ENCODE assay signal across 26 cellular contexts in genomic region chr2:159153063-159153462, GRCh38.
A peak's percentile ranks its signal among the peaks of the same experiment; 100 is the strongest.
DNase-seq lines count a peak whose midpoint lies in the region; FAIRE-seq and TF ChIP-seq lines count a peak whose summit lies in the region.
"Had no signal": no experiment of that assay in that cellular context is flagged by ENCODE, and none has a peak within 500 bp of the region (broad histone marks: within the 10 kb centered on the region; RNA-seq: fewer than 3 reads in every experiment).

No MANE protein-coding gene starts in this region.

- H3K9me1 ChIP-seq in keratinocyte (ENCODE audit: control insufficient read depth, extremely low read depth, insufficient read depth, low read length), result peaks cover 4% of the 10 kb centered on the region

- H3K27ac Mint-ChIP-seq in Calu3 (ENCODE audit: unreplicated experiment) (peak overlapping the region; percentile 79), astrocyte (ENCODE audit: unreplicated experiment) (peak overlapping the region; percentile 24)
- H3K27ac Mint-ChIP-seq: activated naive CD4-positive, alpha-beta T cell treated with anti-CD3 and anti-CD28 coated beads, Interleukin-2, amount 50 U/mL, for 24 hours; activated T-helper 17 cell treated with anti-CD3 and anti-CD28 coated beads, Interleukin-2, amount 50 U/mL, for 72 hours had no signal

- H3K4me3 ChIP-seq in astrocyte (ENCODE audit: insufficient read depth, low read depth, low read length) (no peak overlapping the region), keratinocyte (ENCODE audit: control insufficient read depth in 2 of 3, extremely low read depth in 1 of 3, insufficient read depth in 2 of 3, low read depth in 1 of 3, low read length in 3 of 3) (no peak overlapping the region), stomach smooth muscle (ENCODE audit: low read length in 2 of 2) (no peak overlapping the region), adrenal gland (no peak overlapping the region), coronary artery (no peak overlapping the region)
- H3K4me3 ChIP-seq: ascending aorta, gastrocnemius medialis, neural progenitor cell had no signal

- CTCF ChIA-PET in Calu3 (lab: Charles Lee), result interaction anchor here (0.5 to 1.2 kb wide), 5 partner anchors 27 to 225 kb away, joined by 3 to 11 read pairs (median 4); no protein-coding TSS in a partner anchor

- DNase-seq in Calu3, result no peak
- no peak for DNase-seq in astrocyte (ENCODE audit: low read depth)
- DNase-seq in keratinocyte (ENCODE audit: low read depth, low spot score), result no peak
- no peak for DNase-seq in adrenal gland
- DNase-seq in caudate nucleus (lab: John Stamatoyannopoulos, UW), result no peak
- DNase-seq in NAMALWA (ENCODE audit: low spot score), result no peak
- DNase-seq in coronary artery (ENCODE audit: low spot score), result no peak
- DNase-seq: ACHN; activated CD4-positive, alpha-beta T cell treated with anti-CD3 and anti-CD28 coated beads, Interleukin-2, amount 50 U/mL, for 1 hour; activated CD8-positive, alpha-beta memory T cell treated with anti-CD3 and anti-CD28 coated beads, Interleukin-2, amount 50 U/mL, for 4 hours; cerebellar nuclear complex; effector CD4-positive, alpha-beta T cell; gastrocnemius medialis; hippocampal formation; immature natural killer cell; NCI-H1092; NCI-H187 treated with DMSO at 0.1 percent for 48 hours; NCI-H526 treated with DMSO at 0.1 percent for 48 hours; WERI-Rb-1 had no signal

- H3K36me3 Mint-ChIP-seq in Calu3 (ENCODE audit: insufficient read depth, unreplicated experiment) (peaks cover 13% of the 10 kb centered on the region), astrocyte (ENCODE audit: low read depth, unreplicated experiment) (peaks cover 22% of the 10 kb centered on the region)
- H3K36me3 Mint-ChIP-seq: activated naive CD4-positive, alpha-beta T cell treated with anti-CD3 and anti-CD28 coated beads, Interleukin-2, amount 50 U/mL, for 24 hours; immature natural killer cell had no signal

- BruUV-seq in Calu3 (replicated peaks; lab: Mats Ljungman, UMichigan), result no TSS peak

- dilution Hi-C loops in keratinocyte (cut with MboI; ENCODE audit: extremely low pct_ligation_motif_present, low sequenced_read_pairs), result no loop called here

- peaks cover 14% of the 10 kb centered on the region for H3K4me1 Mint-ChIP-seq in Calu3 (ENCODE audit: low read depth, unreplicated experiment)
- H3K4me1 Mint-ChIP-seq in astrocyte (ENCODE audit: low read depth, unreplicated experiment), result peaks cover 27% of the 10 kb centered on the region

- H3K27me3 ChIP-seq in astrocyte (ENCODE audit: insufficient read depth, low read length), result no peaks in the 10 kb centered on the region
- no peaks in the 10 kb centered on the region for H3K27me3 ChIP-seq in keratinocyte (ENCODE audit: control insufficient read depth, extremely low read depth, insufficient read depth, low read length)
- H3K27me3 ChIP-seq in stomach smooth muscle (ENCODE audit: control insufficient read depth in 1 of 2, insufficient read depth in 2 of 2, low read length in 2 of 2), result no peaks in the 10 kb centered on the region
- H3K27me3 ChIP-seq in adrenal gland, result no peaks in the 10 kb centered on the region
- H3K27me3 ChIP-seq: ascending aorta, gastrocnemius medialis, neural progenitor cell had no signal

- intact Hi-C loops in Calu3 (cut with micrococcal nuclease; ENCODE audit: unreplicated experiment), result no loop called here
- intact Hi-C loops in adrenal gland (cut with DNase I), result no loop called here

- H3K79me2 ChIP-seq in astrocyte (ENCODE audit: insufficient read depth, low read length) (no peaks in the 10 kb centered on the region), keratinocyte (ENCODE audit: control insufficient read depth, insufficient read depth, low read length) (no peaks in the 10 kb centered on the region)

- H3K9ac ChIP-seq in astrocyte (ENCODE audit: low read length) (no peak overlapping the region), keratinocyte (ENCODE audit: control insufficient read depth, extremely low read depth, insufficient read depth, low read length) (no peak overlapping the region), stomach smooth muscle (ENCODE audit: low read length in 2 of 2) (no peak overlapping the region)
- H3K9ac ChIP-seq: neural progenitor cell had no signal

- H3K27me3 Mint-ChIP-seq in Calu3 (ENCODE audit: unreplicated experiment), result no peaks in the 10 kb centered on the region
- no peaks in the 10 kb centered on the region for H3K27me3 Mint-ChIP-seq in astrocyte (ENCODE audit: low read depth, unreplicated experiment)
- H3K27me3 Mint-ChIP-seq: activated T-helper 17 cell treated with anti-CD3 and anti-CD28 coated beads, Interleukin-2, amount 50 U/mL, for 72 hours had no signal

- FAIRE-seq in astrocyte (lab: Jason Lieb, UNC), result no peak
- FAIRE-seq in keratinocyte (lab: Jason Lieb, UNC), result no peak
- FAIRE-seq: D721Med, GM12891 had no signal

- H3K4me3 Mint-ChIP-seq in Calu3 (ENCODE audit: low read depth, unreplicated experiment) (peak overlapping the region; percentile 23), astrocyte (ENCODE audit: unreplicated experiment) (no peak overlapping the region)
- H3K4me3 Mint-ChIP-seq: activated naive CD4-positive, alpha-beta T cell treated with anti-CD3 and anti-CD28 coated beads, Interleukin-2, amount 50 U/mL, for 24 hours; activated T-helper 17 cell treated with anti-CD3 and anti-CD28 coated beads, Interleukin-2, amount 50 U/mL, for 72 hours; neural progenitor cell had no signal

- TF ChIP-seq POLR2A in adrenal gland (IDR thresholded peaks at IDR 0.05), result no peak

- WGBS in adrenal gland, 4 donors, result 78 to 87% (median 84%) methylated on average over 4 of the region's 4 CpGs

- H4K20me1 ChIP-seq in astrocyte (ENCODE audit: insufficient read depth, low read length) (peaks cover 6% of the 10 kb centered on the region), keratinocyte (ENCODE audit: control insufficient read depth, extremely low read depth, insufficient read depth, low read length) (no peaks in the 10 kb centered on the region)

- TF ChIP-seq CTCF in Calu3 (IDR thresholded peaks at IDR 0.05; ENCODE audit: unreplicated experiment) (no peak), astrocyte (IDR thresholded peaks at IDR 0.05; ENCODE audit: insufficient read depth, low read depth, low read length) (no peak), keratinocyte (optimal IDR thresholded peaks at IDR 0.05 in 1 of 3, IDR thresholded peaks at IDR 0.05 in 1 of 3, conservative IDR thresholded peaks at IDR 0.05 in 1 of 3; ENCODE audit: extremely low read depth in 1 of 3, insufficient read depth in 2 of 3, low read length in 3 of 3) (no peak), adrenal gland (IDR thresholded peaks at IDR 0.05) (no peak), coronary artery (IDR thresholded peaks at IDR 0.05) (no peak)

- H3K27ac ChIP-seq in astrocyte (ENCODE audit: low read depth, low read length) (no peak overlapping the region), keratinocyte (ENCODE audit: control insufficient read depth, insufficient read depth, low read length) (peak overlapping the region; percentile 88), stomach smooth muscle (ENCODE audit: low read length) (peak overlapping the region; percentile 56), adrenal gland (no peak overlapping the region), caudate nucleus (ENCODE audit: low read depth, low read length) (no peak overlapping the region), coronary artery (no peak overlapping the region)
- H3K27ac ChIP-seq: ascending aorta, gastrocnemius medialis, neural progenitor cell, WERI-Rb-1 had no signal

- H3K9me3 Mint-ChIP-seq in Calu3 (ENCODE audit: low read depth, unreplicated experiment) (no peaks in the 10 kb centered on the region), astrocyte (ENCODE audit: unreplicated experiment) (no peaks in the 10 kb centered on the region)
- H3K9me3 Mint-ChIP-seq: activated naive CD4-positive, alpha-beta T cell treated with anti-CD3 and anti-CD28 coated beads, Interleukin-2, amount 50 U/mL, for 24 hours; activated T-helper 17 cell treated with anti-CD3 and anti-CD28 coated beads, Interleukin-2, amount 50 U/mL, for 72 hours; immature natural killer cell had no signal

- H3K4me2 ChIP-seq in astrocyte (ENCODE audit: low read length), result no peak overlapping the region
- H3K4me2 ChIP-seq in keratinocyte (ENCODE audit: control insufficient read depth, extremely low read depth, insufficient read depth, low read depth, low read length), result peak overlapping the region; percentile 80
- H3K4me2 ChIP-seq: neural progenitor cell had no signal

- H2AFZ ChIP-seq in astrocyte (ENCODE audit: low read depth, low read length) (no peak overlapping the region), keratinocyte (ENCODE audit: control insufficient read depth, low read length) (no peak overlapping the region)
- H2AFZ ChIP-seq: neural progenitor cell had no signal

- H3K4me1 ChIP-seq in astrocyte (ENCODE audit: insufficient read depth, low read length) (peaks cover 23% of the 10 kb centered on the region), keratinocyte (ENCODE audit: control insufficient read depth, extremely low read depth, insufficient read depth, low read length) (peaks cover 52% of the 10 kb centered on the region), stomach smooth muscle (ENCODE audit: control insufficient read depth, insufficient read depth, low read length) (peaks cover 56% of the 10 kb centered on the region), adrenal gland (replicated peaks in 1 of 2) (peaks cover 0 to 11% of the 10 kb centered on the region in 2 donors)

- H3K36me3 ChIP-seq in astrocyte (ENCODE audit: insufficient read depth, low read length) (peaks cover 7% of the 10 kb centered on the region), keratinocyte (ENCODE audit: control insufficient read depth in 2 of 2, extremely low read depth in 1 of 2, insufficient read depth in 2 of 2, low read length in 2 of 2) (peaks cover 11 to 19% of the 10 kb centered on the region in 2 experiments), stomach smooth muscle (ENCODE audit: control insufficient read depth in 2 of 2, insufficient read depth in 2 of 2, low read length in 2 of 2) (no peaks in the 10 kb centered on the region), adrenal gland (replicated peaks in 1 of 2) (peaks cover 0 to 5% of the 10 kb centered on the region in 2 donors)
- H3K36me3 ChIP-seq: gastrocnemius medialis, neural progenitor cell had no signal

- H3K9me3 ChIP-seq in astrocyte (ENCODE audit: insufficient read depth, low read depth, low read length) (no peaks in the 10 kb centered on the region), keratinocyte (ENCODE audit: control insufficient read depth, low read depth, low read length) (no peaks in the 10 kb centered on the region), stomach smooth muscle (ENCODE audit: control insufficient read depth in 2 of 2, low read length in 2 of 2) (no peaks in the 10 kb centered on the region), adrenal gland (replicated peaks in 1 of 3) (no peaks in the 10 kb centered on the region)
- H3K9me3 ChIP-seq: ascending aorta, gastrocnemius medialis had no signal

Comparison
In these comparisons a context has a peak if more than half of its experiments do, and no peak if none do; other contexts are left out.
1. H3K27ac ChIP-seq: peak in keratinocyte (single experiment) and stomach smooth muscle (single experiment); none in astrocyte (single experiment), adrenal gland (0 of 5), caudate nucleus (single experiment) and coronary artery (0 of 2).